Comparison of ENCODE assay signal across 30 cellular contexts in genomic region chr6:15819226-15819625, GRCh38.
"Had no signal": no experiment of that assay in that cellular context is flagged by ENCODE, and none has a peak within 500 bp of the region (broad histone marks: within the 10 kb centered on the region; RNA-seq: fewer than 3 reads in every experiment).

No MANE protein-coding gene starts in this region.

- H3K36me3 Mint-ChIP-seq: activated naive CD4-positive, alpha-beta T cell treated with anti-CD3 and anti-CD28 coated beads, Interleukin-2, amount 50 U/mL, for 24 hours; activated naive CD8-positive, alpha-beta T cell treated with anti-CD3 and anti-CD28 coated beads for 36 hours; WTC11 had no signal

- H3K27me3 ChIP-seq: adrenal gland, body of pancreas, heart right ventricle had no signal

- DNase-seq: activated CD4-positive, alpha-beta T cell treated with anti-CD3 and anti-CD28 coated beads for 48 hours; activated CD4-positive, alpha-beta T cell treated with anti-CD3 and anti-CD28 coated beads, Interleukin-2, amount 50 U/mL, for 1 hour; activated CD4-positive, alpha-beta T cell treated with anti-CD3 and anti-CD28 coated beads, Interleukin-2, amount 50 U/mL, for 48 hours; activated CD8-positive, alpha-beta memory T cell treated with anti-CD3 and anti-CD28 coated beads for 24 hours; activated CD8-positive, alpha-beta T cell treated with anti-CD3 and anti-CD28 coated beads for 36 hours; activated effector memory CD4-positive, alpha-beta T cell treated with Interleukin-2 at 50 U/mL for 16 hours; activated gamma-delta T cell treated with Interleukin-2 at 50 U/mL for 16 hours; activated naive CD4-positive, alpha-beta T cell treated with anti-CD3 and anti-CD28 coated beads for 36 hours; activated naive CD8-positive, alpha-beta T cell treated with anti-CD3 and anti-CD28 coated beads for 36 hours; activated naive CD8-positive, alpha-beta T cell treated with anti-CD3 and anti-CD28 coated beads, Interleukin-2, amount 50 U/mL, for 24 hours; activated T-cell treated with anti-CD3 and anti-CD28 coated beads, Interleukin-2, amount 50 U/mL, for 4 hours; adrenal gland; amygdala; aorta; body of pancreas; caudate nucleus; cortex of kidney; dermis blood vessel endothelial cell; effector CD4-positive, alpha-beta T cell; effector memory CD8-positive, alpha-beta T cell; erythroblast; foreskin melanocyte; heart right ventricle had no signal

- H3K9me3 ChIP-seq: adrenal gland, body of pancreas, esophagus muscularis mucosa, gastroesophageal sphincter, heart right ventricle had no signal

- H3K36me3 ChIP-seq: adrenal gland, esophagus muscularis mucosa, gastroesophageal sphincter, heart right ventricle had no signal

- FAIRE-seq: colon had no signal

- H3K4me1 Mint-ChIP-seq: activated naive CD4-positive, alpha-beta T cell treated with anti-CD3 and anti-CD28 coated beads, Interleukin-2, amount 50 U/mL, for 24 hours; activated naive CD8-positive, alpha-beta T cell treated with anti-CD3 and anti-CD28 coated beads for 36 hours; activated naive CD8-positive, alpha-beta T cell treated with anti-CD3 and anti-CD28 coated beads, Interleukin-2, amount 50 U/mL, for 24 hours; activated T-helper 17 cell treated with anti-CD3 and anti-CD28 coated beads, Interleukin-2, amount 50 U/mL, for 72 hours had no signal

- ATAC-seq: activated CD8-positive, alpha-beta T cell treated with anti-CD3 and anti-CD28 coated beads for 36 hours; activated naive CD8-positive, alpha-beta T cell treated with anti-CD3 and anti-CD28 coated beads, Interleukin-2, amount 50 U/mL, for 24 hours; activated T-cell treated with anti-CD3 and anti-CD28 coated beads, Interleukin-2, amount 50 U/mL, for 4 hours; activated T-helper 17 cell treated with anti-CD3 and anti-CD28 coated beads, Interleukin-2, amount 50 U/mL, for 72 hours; body of pancreas; effector memory CD8-positive, alpha-beta T cell; gastroesophageal sphincter; heart right ventricle; WTC11 had no signal

- H3K4me1 ChIP-seq: adrenal gland, body of pancreas, esophagus muscularis mucosa, gastroesophageal sphincter had no signal

- H3K9me3 Mint-ChIP-seq: activated CD8-positive, alpha-beta T cell treated with anti-CD3 and anti-CD28 coated beads for 36 hours; activated naive CD4-positive, alpha-beta T cell treated with anti-CD3 and anti-CD28 coated beads for 36 hours; activated naive CD4-positive, alpha-beta T cell treated with anti-CD3 and anti-CD28 coated beads, Interleukin-2, amount 50 U/mL, for 24 hours; activated naive CD8-positive, alpha-beta T cell treated with anti-CD3 and anti-CD28 coated beads for 36 hours; activated naive CD8-positive, alpha-beta T cell treated with anti-CD3 and anti-CD28 coated beads, Interleukin-2, amount 50 U/mL, for 24 hours; activated T-cell treated with anti-CD3 and anti-CD28 coated beads, Interleukin-2, amount 50 U/mL, for 4 hours; activated T-helper 17 cell treated with anti-CD3 and anti-CD28 coated beads, Interleukin-2, amount 50 U/mL, for 72 hours; effector memory CD8-positive, alpha-beta T cell; WTC11 had no signal

- H3K27ac Mint-ChIP-seq: activated CD8-positive, alpha-beta T cell treated with anti-CD3 and anti-CD28 coated beads for 36 hours; activated naive CD4-positive, alpha-beta T cell treated with anti-CD3 and anti-CD28 coated beads for 36 hours; activated naive CD4-positive, alpha-beta T cell treated with anti-CD3 and anti-CD28 coated beads, Interleukin-2, amount 50 U/mL, for 24 hours; activated naive CD8-positive, alpha-beta T cell treated with anti-CD3 and anti-CD28 coated beads for 36 hours; activated naive CD8-positive, alpha-beta T cell treated with anti-CD3 and anti-CD28 coated beads, Interleukin-2, amount 50 U/mL, for 24 hours; activated T-helper 17 cell treated with anti-CD3 and anti-CD28 coated beads, Interleukin-2, amount 50 U/mL, for 72 hours; effector memory CD8-positive, alpha-beta T cell; WTC11 had no signal

- H3K4me3 Mint-ChIP-seq: activated CD8-positive, alpha-beta T cell treated with anti-CD3 and anti-CD28 coated beads for 36 hours; activated naive CD4-positive, alpha-beta T cell treated with anti-CD3 and anti-CD28 coated beads for 36 hours; activated naive CD4-positive, alpha-beta T cell treated with anti-CD3 and anti-CD28 coated beads, Interleukin-2, amount 50 U/mL, for 24 hours; activated naive CD8-positive, alpha-beta T cell treated with anti-CD3 and anti-CD28 coated beads for 36 hours; activated naive CD8-positive, alpha-beta T cell treated with anti-CD3 and anti-CD28 coated beads, Interleukin-2, amount 50 U/mL, for 24 hours; activated T-cell treated with anti-CD3 and anti-CD28 coated beads, Interleukin-2, amount 50 U/mL, for 4 hours; activated T-helper 17 cell treated with anti-CD3 and anti-CD28 coated beads, Interleukin-2, amount 50 U/mL, for 72 hours; effector memory CD8-positive, alpha-beta T cell; WTC11 had no signal

- H3K27ac ChIP-seq: adrenal gland, body of pancreas, esophagus muscularis mucosa, gastroesophageal sphincter, heart right ventricle, VCaP had no signal

- H3K4me3 ChIP-seq: adrenal gland, body of pancreas, esophagus muscularis mucosa, gastroesophageal sphincter, heart right ventricle had no signal
